ENCODE assay signal across 10 cellular contexts in genomic region chr17:35536664-35537160, GRCh38. TPM values are rescaled to one million over a fixed set of nuclear protein-coding genes. Genes with fewer than 3 reads are reported as not detected.
A peak's percentile ranks its signal among the peaks of the same experiment; 100 is the strongest.
DNase-seq lines count a peak whose midpoint lies in the region; ATAC-seq, FAIRE-seq and TF ChIP-seq lines count a peak whose summit lies in the region.
"Had no signal": no experiment of that assay in that cellular context is flagged by ENCODE, and none has a peak within 500 bp of the region (broad histone marks: within the 10 kb centered on the region; RNA-seq: fewer than 3 reads in every experiment).

No MANE protein-coding gene starts in this region.

- H3K27ac ChIP-seq in breast epithelium: peak overlapping the region; percentile 45 to 71
- H3K27ac ChIP-seq in left lung: peak overlapping the region; percentile 34 to 47
- H3K27ac ChIP-seq in transverse colon: peak overlapping the region; percentile 46 to 72 (median 56)

- TF ChIP-seq CTCF in breast epithelium (IDR thresholded peaks at IDR 0.05) (no peak), MCF 10A (IDR thresholded peaks at IDR 0.05; ENCODE audit: unreplicated experiment) (no peak), left lung (IDR thresholded peaks at IDR 0.05) (no peak), transverse colon (IDR thresholded peaks at IDR 0.05) (no peak)

- no peaks in the 10 kb centered on the region for H3K4me1 ChIP-seq in breast epithelium
- H3K4me1 ChIP-seq in left lung: peaks cover 15 to 44% of the 10 kb centered on the region in 2 donors
- peaks cover 0 to 34% (median 6%) of the 10 kb centered on the region in 4 donors for H3K4me1 ChIP-seq in transverse colon

- CTCF ChIA-PET in MCF 10A (lab: Yijun Ruan, JAX): interaction anchor here (0.6 to 17.2 kb wide), 11 partner anchors 12 to 1182 kb away, joined by 3 to 394 read pairs (median 3); partner anchors contain the start of gene RFFL
- CTCF ChIA-PET in activated CD4-positive, alpha-beta memory T cell treated with anti-CD3 and anti-CD28 coated beads for 36 hours (lab: Charles Lee): interaction anchor here (0.6 to 9.2 kb wide), 10 partner anchors 42 to 492 kb away, joined by 3 to 177 read pairs (median 3); partner anchors contain the start of gene SLFN11

- BruUV-seq in MCF 10A (replicated peaks; lab: Mats Ljungman, UMichigan): no TSS peak

- in situ Hi-C loops in transverse colon (cut with MboI; ENCODE audit: low pct_ligation_motif_present in 1 of 4, low pct_unique_long_range_greater_than_20kb in 1 of 4, low sequenced_read_pairs in 3 of 4): loop anchor here (5.0 to 25.0 kb wide), 7 partner anchors 222 to 1124 kb away; no protein-coding TSS in a partner anchor

- no peak for ATAC-seq in left lung
- ATAC-seq: gastroesophageal sphincter had no signal

- no peak for TF ChIP-seq EP300 in transverse colon (IDR thresholded peaks at IDR 0.05; ENCODE audit: low read depth)

- POLR2A ChIA-PET in MCF 10A (lab: Yijun Ruan, JAX): interaction anchor here (1.3 kb wide), 1 partner anchor 31 kb away, joined by 4 read pairs; no protein-coding TSS in a partner anchor
- POLR2A ChIA-PET in activated CD4-positive, alpha-beta memory T cell treated with anti-CD3 and anti-CD28 coated beads for 36 hours (lab: Charles Lee): interaction anchor here (0.7 to 3.9 kb wide), 18 partner anchors 9 to 532 kb away, joined by 3 to 33 read pairs (median 3); partner anchors contain the start of genes PEX12, SLFN11, SLFN13 and SLFN5

- H3K36me3 Mint-ChIP-seq in MCF 10A (ENCODE audit: insufficient read depth, unreplicated experiment): peaks cover 6% of the 10 kb centered on the region
- H3K36me3 Mint-ChIP-seq in activated CD4-positive, alpha-beta memory T cell treated with anti-CD3 and anti-CD28 coated beads for 36 hours: peaks cover 32% of the 10 kb centered on the region

- H3K27me3 Mint-ChIP-seq in MCF 10A (ENCODE audit: insufficient read depth, unreplicated experiment): peaks cover 21% of the 10 kb centered on the region
- H3K27me3 Mint-ChIP-seq in activated CD4-positive, alpha-beta memory T cell treated with anti-CD3 and anti-CD28 coated beads for 36 hours: no peaks in the 10 kb centered on the region

- WGBS in transverse colon (ENCODE audit: low coverage in 1 of 2), 2 donors: 59 to 67% methylated on average over 11 to 13 of the region's 13 CpGs

- H3K9me3 ChIP-seq in breast epithelium (no peaks in the 10 kb centered on the region), left lung (no peaks in the 10 kb centered on the region), transverse colon (no peaks in the 10 kb centered on the region)
- H3K9me3 ChIP-seq: gastroesophageal sphincter had no signal

- no peak overlapping the region for H3K4me3 Mint-ChIP-seq in MCF 10A (ENCODE audit: unreplicated experiment)
- H3K4me3 Mint-ChIP-seq in activated CD4-positive, alpha-beta memory T cell treated with anti-CD3 and anti-CD28 coated beads for 36 hours: peak overlapping the region; percentile 75

- no peaks in the 10 kb centered on the region for H3K27me3 ChIP-seq in breast epithelium
- H3K27me3 ChIP-seq in left lung: no peaks in the 10 kb centered on the region
- no peaks in the 10 kb centered on the region for H3K27me3 ChIP-seq in transverse colon

- H3K36me3 ChIP-seq in breast epithelium (no peaks in the 10 kb centered on the region), left lung (no peaks in the 10 kb centered on the region), transverse colon (no peaks in the 10 kb centered on the region)
- H3K36me3 ChIP-seq: gastroesophageal sphincter had no signal

- no peaks in the 10 kb centered on the region for H3K9me3 Mint-ChIP-seq in MCF 10A (ENCODE audit: unreplicated experiment)
- H3K9me3 Mint-ChIP-seq in activated CD4-positive, alpha-beta memory T cell treated with anti-CD3 and anti-CD28 coated beads for 36 hours: no peaks in the 10 kb centered on the region

- FAIRE-seq in frontal cortex (lab: Jason Lieb, UNC): no peak

- intact Hi-C loops in breast epithelium (cut with DNase I; ENCODE audit: low total_unique reads): no loop called here
- intact Hi-C loops in MCF 10A (cut with micrococcal nuclease): loop anchor here (5.0 to 10.0 kb wide), 2 partner anchors 211 to 542 kb away; no protein-coding TSS in a partner anchor
- intact Hi-C loops in activated CD4-positive, alpha-beta memory T cell treated with anti-CD3 and anti-CD28 coated beads for 36 hours (cut with micrococcal nuclease): loop anchor here (1.0 to 5.0 kb wide), 4 partner anchors 164 to 554 kb away; partner anchors contain the start of genes LIG3 and SLFN11
- intact Hi-C loops in left lung (cut with DNase I): loop anchor here in 1 of 2 donors (10.0 kb wide), 1 partner anchor 372 kb away; no protein-coding TSS in a partner anchor
- intact Hi-C loops in transverse colon (cut with DNase I; ENCODE audit: low total_unique reads): loop anchor here (10.0 kb wide), 1 partner anchor 362 kb away; no protein-coding TSS in a partner anchor

- H3K4me3 ChIP-seq in breast epithelium: no peak overlapping the region
- peak overlapping the region in 1 of 2 donors; percentile 26 for H3K4me3 ChIP-seq in left lung
- H3K4me3 ChIP-seq in transverse colon: peak overlapping the region in 1 of 4 donors; percentile 20
- H3K4me3 ChIP-seq: gastroesophageal sphincter had no signal

- DNase-seq in breast epithelium (ENCODE audit: low spot score in 2 of 2): no peak
- DNase-seq in MCF 10A (ENCODE audit: unreplicated experiment): no peak
- peak; percentile 57 for DNase-seq in activated CD4-positive, alpha-beta memory T cell treated with anti-CD3 and anti-CD28 coated beads for 36 hours
- no peak for DNase-seq in left lung
- DNase-seq in transverse colon: no peak
- no peak for DNase-seq in frontal cortex (ENCODE audit: low spot score in 2 of 2)
- no peak for DNase-seq in SW480 (ENCODE audit: low spot score)
- DNase-seq in globus pallidus (ENCODE audit: low spot score): no peak

- H3K27ac Mint-ChIP-seq in MCF 10A (ENCODE audit: low read depth, unreplicated experiment): no peak overlapping the region
- peak overlapping the region; percentile 97 for H3K27ac Mint-ChIP-seq in activated CD4-positive, alpha-beta memory T cell treated with anti-CD3 and anti-CD28 coated beads for 36 hours

- H3K4me1 Mint-ChIP-seq in MCF 10A (ENCODE audit: insufficient read depth, unreplicated experiment): peaks cover 6% of the 10 kb centered on the region
- peaks cover 47% of the 10 kb centered on the region for H3K4me1 Mint-ChIP-seq in activated CD4-positive, alpha-beta memory T cell treated with anti-CD3 and anti-CD28 coated beads for 36 hours (ENCODE audit: low read depth)

- TF ChIP-seq POLR2A in breast epithelium (IDR thresholded peaks at IDR 0.05) (no peak), transverse colon (IDR thresholded peaks at IDR 0.05) (no peak)

RNA-seq across cellular contexts. Expression of gene SLFN12L, which starts 0.8 kb away (rescaled TPM):
- 1 to 10 TPM; 2.9 to 3.5 (median 3.3) TPM for total RNA-seq in breast epithelium
- total RNA-seq in MCF 10A (2022): 0.34 and 0.35 TPM in 2 replicates
- 10 to 100 TPM; 34.5 to 39.0 TPM for total RNA-seq in activated CD4-positive, alpha-beta memory T cell treated with anti-CD3 and anti-CD28 coated beads for 36 hours
- 1 to 10 TPM; 2.1 to 4.0 TPM for total RNA-seq in left lung
- 1 to 10 TPM; 1.4 to 6.2 (median 3.1) TPM for total RNA-seq in transverse colon
- total RNA-seq in frontal cortex: 0.41 TPM

RNA-seq across cellular contexts. Expression of gene SLFN14, which starts 23.9 kb away (rescaled TPM):
- total RNA-seq in breast epithelium (not detected), MCF 10A (2022) (not detected in 2 replicates), left lung (under 1 TPM; 0.21 to 0.26 TPM), transverse colon (not detected), frontal cortex (0.41 TPM)
- total RNA-seq in activated CD4-positive, alpha-beta memory T cell treated with anti-CD3 and anti-CD28 coated beads for 36 hours: not detected
- total RNA-seq: gastroesophageal sphincter, mucosa of gallbladder had no signal

RNA-seq across cellular contexts. Expression of gene PEX12, which starts 41.7 kb away (rescaled TPM):
- 1 to 10 TPM; 5.1 to 10.0 (median 8.2) TPM for total RNA-seq in breast epithelium
- total RNA-seq in MCF 10A (2022): 5.8 and 6.8 TPM in 2 replicates
- 1 to 10 TPM; 4.9 to 6.0 TPM for total RNA-seq in activated CD4-positive, alpha-beta memory T cell treated with anti-CD3 and anti-CD28 coated beads for 36 hours
- 1 to 10 TPM; 5.9 to 6.4 TPM for total RNA-seq in left lung
- total RNA-seq in transverse colon: 1 to 10 TPM in 2 of 4 donors, under 1 TPM in 1, not detected in 1; 0.75 to 5.2 (median 3.0) TPM
- 6.1 TPM for total RNA-seq in frontal cortex

RNA-seq across cellular contexts. Expression of gene AP2B1, which starts 50.4 kb away (rescaled TPM):
- total RNA-seq in breast epithelium (10 to 100 TPM; 78.4 to 91.9 (median 88.5) TPM), MCF 10A (2022) (227 and 229 TPM in 2 replicates), left lung (100 to 1,000 TPM; 173 to 195 TPM), transverse colon (100 to 1,000 TPM in 1 of 4 donors, 10 to 100 TPM in 3; 32.2 to 102 (median 60.1) TPM), frontal cortex (126 TPM)
- 100 to 1,000 TPM; 187 to 192 TPM for total RNA-seq in activated CD4-positive, alpha-beta memory T cell treated with anti-CD3 and anti-CD28 coated beads for 36 hours

Comparison
In these comparisons a context has a peak if more than half of its experiments do, and no peak if none do; other contexts are left out.
1. RNA of gene SLFN12L, which starts 0.8 kb away (total RNA-seq): 34.5 to 39.0 TPM in activated CD4-positive, alpha-beta memory T cell treated with anti-CD3 and anti-CD28 coated beads for 36 hours; 2.1 to 4.0 TPM in left lung, 2.9 to 3.5 TPM in breast epithelium, 1.4 to 6.2 TPM in transverse colon, 0.41 TPM in frontal cortex (single experiment) and 0.34 to 0.35 TPM in MCF 10A; every median in the first group is over 4 times any median in the second.
2. Peak in every context shown above with its lines, with median percentiles within 50 percentile points of each other: H3K27ac ChIP-seq.